In genomic region chr1:227308367-227309336, GRCh38 we compare ENCODE assay signal across 15 cellular contexts.
"Had no signal": no experiment of that assay in that cellular context is flagged by ENCODE, and none has a peak within 500 bp of the region (broad histone marks: within the 10 kb centered on the region; RNA-seq: fewer than 3 reads in every experiment).

No MANE protein-coding gene starts in this region.

- H3K36me3 ChIP-seq: colonic mucosa, sigmoid colon, thyroid gland had no signal

- H3K4me1 ChIP-seq: colonic mucosa had no signal

- ATAC-seq: activated CD4-positive, CD25-positive, alpha-beta regulatory T cell treated with anti-CD3 and anti-CD28 coated beads, Interleukin-2, amount 50 U/mL, for 24 hours; activated naive CD8-positive, alpha-beta T cell treated with anti-CD3 and anti-CD28 coated beads, Interleukin-2, amount 50 U/mL, for 24 hours; foreskin keratinocyte had no signal

- H3K4me3 Mint-ChIP-seq: activated naive CD4-positive, alpha-beta T cell treated with anti-CD3 and anti-CD28 coated beads for 36 hours; activated naive CD8-positive, alpha-beta T cell treated with anti-CD3 and anti-CD28 coated beads, Interleukin-2, amount 50 U/mL, for 24 hours; mesothelial cell of epicardium; neural crest cell; T-helper 2 cell treated with Interferon-gamma antibody and Interleukin-4, amounts not matched to agents 5 μg/mL and 100 μg/mL, for 36 hours had no signal

- DNase-seq: activated CD4-positive, alpha-beta T cell treated with anti-CD3 and anti-CD28 coated beads, Interleukin-2, amount 50 U/mL, for 1 hour; activated CD8-positive, alpha-beta memory T cell treated with anti-CD3 and anti-CD28 coated beads for 24 hours; activated naive CD4-positive, alpha-beta T cell treated with anti-CD3 and anti-CD28 coated beads for 36 hours; activated naive CD8-positive, alpha-beta T cell treated with anti-CD3 and anti-CD28 coated beads, Interleukin-2, amount 50 U/mL, for 24 hours; caudate nucleus; colonic mucosa; foreskin keratinocyte; sigmoid colon; stimulated activated CD4-positive, alpha-beta T cell treated with anti-CD3 and anti-CD28 coated beads, Interleukin-1b, Interleukin-23, amount 100 ng/mL, for 48 hours; thyroid gland had no signal

- H3K4me1 Mint-ChIP-seq: activated naive CD8-positive, alpha-beta T cell treated with anti-CD3 and anti-CD28 coated beads, Interleukin-2, amount 50 U/mL, for 24 hours; mesothelial cell of epicardium had no signal

- H3K27me3 ChIP-seq: colonic mucosa, foreskin keratinocyte, sigmoid colon, thyroid gland had no signal

- H3K27ac ChIP-seq: colonic mucosa, foreskin keratinocyte, thyroid gland had no signal

- H3K9me3 Mint-ChIP-seq: activated naive CD4-positive, alpha-beta T cell treated with anti-CD3 and anti-CD28 coated beads for 36 hours; activated naive CD8-positive, alpha-beta T cell treated with anti-CD3 and anti-CD28 coated beads, Interleukin-2, amount 50 U/mL, for 24 hours; neural crest cell; T-helper 2 cell treated with Interferon-gamma antibody and Interleukin-4, amounts not matched to agents 5 μg/mL and 100 μg/mL, for 36 hours had no signal

- H3K27ac Mint-ChIP-seq: activated naive CD4-positive, alpha-beta T cell treated with anti-CD3 and anti-CD28 coated beads for 36 hours; activated naive CD8-positive, alpha-beta T cell treated with anti-CD3 and anti-CD28 coated beads, Interleukin-2, amount 50 U/mL, for 24 hours; mesothelial cell of epicardium; T-helper 2 cell treated with Interferon-gamma antibody and Interleukin-4, amounts not matched to agents 5 μg/mL and 100 μg/mL, for 36 hours had no signal

- H3K4me3 ChIP-seq: colonic mucosa, lung, sigmoid colon, thyroid gland had no signal

- H3K9me3 ChIP-seq: colonic mucosa, sigmoid colon, thyroid gland had no signal
